In the genomic region with DNA sequence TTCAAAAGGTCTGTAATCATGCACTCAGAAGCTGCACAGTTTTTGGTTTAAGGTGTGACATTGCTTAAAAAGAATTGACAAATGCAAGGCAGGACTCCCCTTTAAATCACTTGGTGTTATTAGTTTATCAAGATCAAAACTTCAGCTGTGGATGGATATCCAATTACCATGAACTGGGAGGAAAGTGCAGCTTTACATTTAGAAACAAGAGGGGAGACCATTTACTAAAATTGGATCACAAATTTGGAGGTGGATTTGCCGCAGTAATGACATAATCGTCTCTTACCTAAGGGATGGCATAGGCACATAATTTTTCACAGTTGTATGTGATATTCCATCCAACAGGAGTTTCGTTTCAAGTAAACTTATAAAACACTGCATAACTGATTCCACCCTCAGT, we compare ENCODE assay signal across 38 cellular contexts.
"Had no signal": no experiment of that assay in that cellular context is flagged by ENCODE, and none has a peak within 500 bp of the region (broad histone marks: within the 10 kb centered on the region; RNA-seq: fewer than 3 reads in every experiment).

No MANE protein-coding gene starts in this region.

- FAIRE-seq: astrocyte, bronchial epithelial cell, TTC549 had no signal

- H3K4me1 Mint-ChIP-seq: activated B cell treated with CpG ODN at 0.5 μM for 24 hours; activated CD4-positive, alpha-beta T cell treated with anti-CD3 and anti-CD28 coated beads, Interleukin-2, amount 10 ng/mL, durations not matched to agents 24 days and 14 days; activated naive CD8-positive, alpha-beta T cell treated with anti-CD3 and anti-CD28 coated beads for 36 hours; activated T-helper 17 cell treated with anti-CD3 and anti-CD28 coated beads, Interleukin-2, amount 50 U/mL, for 72 hours; central memory CD8-positive, alpha-beta T cell had no signal

- H3K27ac ChIP-seq: adrenal gland, body of pancreas, brain microvascular endothelial cell, cardiac muscle cell, VCaP had no signal

- H3K27ac Mint-ChIP-seq: activated B cell treated with CpG ODN at 0.5 μM for 24 hours; activated CD4-positive, alpha-beta memory T cell treated with anti-CD3 and anti-CD28 coated beads for 36 hours; activated CD4-positive, alpha-beta T cell treated with anti-CD3 and anti-CD28 coated beads, Interleukin-2, amount 10 ng/mL, durations not matched to agents 24 days and 14 days; activated CD8-positive, alpha-beta T cell treated with anti-CD3 and anti-CD28 coated beads for 36 hours; activated naive CD4-positive, alpha-beta T cell treated with anti-CD3 and anti-CD28 coated beads for 36 hours; activated naive CD4-positive, alpha-beta T cell treated with anti-CD3 and anti-CD28 coated beads, Interleukin-2, amount 50 U/mL, for 72 hours; activated naive CD8-positive, alpha-beta T cell treated with anti-CD3 and anti-CD28 coated beads for 36 hours; activated T-cell treated with anti-CD3 and anti-CD28 coated beads, Interleukin-2, amount 50 U/mL, for 72 hours; activated T-helper 1 cell treated with anti-CD3 and anti-CD28 coated beads, Interleukin-12 subunit alpha, Interleukin-12 subunit beta, Interleukin-2, Interleukin-4 antibody, amounts not matched to agents 30 ng/mL and 10 ng/mL and 1 ng/mL, durations not matched to agents 14 hours and 24 hours and 36 hours; activated T-helper 17 cell treated with anti-CD3 and anti-CD28 coated beads, Interleukin-2, amount 50 U/mL, for 72 hours; T-helper 1 cell treated with Interleukin-12 subunit alpha and Interleukin-12 subunit beta and Interleukin-4 antibody, amounts not matched to agents 30 μg/mL and 1 μg/mL, for 36 hours; T-helper 2 cell treated with Interferon-gamma antibody and Interleukin-4, amounts not matched to agents 5 μg/mL and 100 μg/mL, for 36 hours had no signal

- DNase-seq: activated B cell treated with CpG ODN at 0.5 μM for 24 hours; activated CD4-positive, alpha-beta memory T cell treated with anti-CD3 and anti-CD28 coated beads for 36 hours; activated CD4-positive, alpha-beta T cell treated with anti-CD3 and anti-CD28 coated beads for 4 hours; activated CD4-positive, alpha-beta T cell treated with anti-CD3 and anti-CD28 coated beads, Interleukin-2, amount 10 ng/mL, durations not matched to agents 24 days and 14 days; activated CD4-positive, alpha-beta T cell treated with anti-CD3 and anti-CD28 coated beads, Interleukin-2, amount 50 U/mL, for 1 hour; activated CD4-positive, alpha-beta T cell treated with anti-CD3 and anti-CD28 coated beads, Interleukin-2, amount 50 U/mL, for 4 hours; activated CD4-positive, CD25-positive, alpha-beta regulatory T cell treated with anti-CD3 and anti-CD28 coated beads, Interleukin-2, amount 50 U/mL, for 72 hours; activated CD8-positive, alpha-beta memory T cell treated with anti-CD3 and anti-CD28 coated beads, Interleukin-2, amount 50 U/mL, for 4 hours; activated CD8-positive, alpha-beta T cell treated with anti-CD3 and anti-CD28 coated beads for 36 hours; activated effector memory CD4-positive, alpha-beta T cell treated with anti-CD3 and anti-CD28 coated beads, Interleukin-2, amount 50 U/mL, for 16 hours; activated gamma-delta T cell treated with Interleukin-2 at 50 U/mL for 16 hours; activated naive CD4-positive, alpha-beta T cell; activated naive CD4-positive, alpha-beta T cell treated with anti-CD3 and anti-CD28 coated beads for 36 hours; activated naive CD4-positive, alpha-beta T cell treated with anti-CD3 and anti-CD28 coated beads, Interleukin-2, amount 50 U/mL, for 16 hours; activated naive CD8-positive, alpha-beta T cell treated with anti-CD3 and anti-CD28 coated beads for 36 hours; activated T-cell treated with anti-CD3 and anti-CD28 coated beads for 4 hours; activated T-cell treated with anti-CD3 and anti-CD28 coated beads, Interleukin-2, amount 50 U/mL, for 1 hour; activated T-cell treated with anti-CD3 and anti-CD28 coated beads, Interleukin-2, amount 50 U/mL, for 4 hours; activated T-cell treated with anti-CD3 and anti-CD28 coated beads, Interleukin-2, amount 50 U/mL, for 72 hours; adrenal gland; amniotic stem cell; aorta; body of pancreas; brain microvascular endothelial cell; cerebellar nuclear complex; T-helper 2 cell; T-helper 9 cell had no signal

- H3K27me3 Mint-ChIP-seq: activated B cell treated with CpG ODN at 0.5 μM for 24 hours; activated CD4-positive, alpha-beta memory T cell treated with anti-CD3 and anti-CD28 coated beads for 36 hours; activated CD4-positive, alpha-beta T cell treated with anti-CD3 and anti-CD28 coated beads, Interleukin-2, amount 10 ng/mL, durations not matched to agents 24 days and 14 days; activated CD8-positive, alpha-beta T cell treated with anti-CD3 and anti-CD28 coated beads for 36 hours; activated naive CD8-positive, alpha-beta T cell treated with anti-CD3 and anti-CD28 coated beads for 36 hours; activated T-helper 17 cell treated with anti-CD3 and anti-CD28 coated beads, Interleukin-2, amount 50 U/mL, for 72 hours; central memory CD8-positive, alpha-beta T cell had no signal

- H3K36me3 Mint-ChIP-seq: activated CD4-positive, alpha-beta memory T cell treated with anti-CD3 and anti-CD28 coated beads for 36 hours; activated naive CD4-positive, alpha-beta T cell treated with anti-CD3 and anti-CD28 coated beads, Interleukin-2, amount 50 U/mL, for 72 hours; activated naive CD8-positive, alpha-beta T cell treated with anti-CD3 and anti-CD28 coated beads for 36 hours had no signal

- H3K27me3 ChIP-seq: adrenal gland, body of pancreas, brain microvascular endothelial cell, cardiac muscle cell had no signal

- H3K9me3 ChIP-seq: adrenal gland, body of pancreas had no signal

- H3K4me1 ChIP-seq: adrenal gland, body of pancreas had no signal

- H3K4me3 ChIP-seq: adrenal gland, body of pancreas, cardiac muscle cell had no signal

- H3K36me3 ChIP-seq: adrenal gland, brain microvascular endothelial cell, cardiac muscle cell had no signal

- H3K4me3 Mint-ChIP-seq: activated B cell treated with CpG ODN at 0.5 μM for 24 hours; activated CD4-positive, alpha-beta memory T cell treated with anti-CD3 and anti-CD28 coated beads for 36 hours; activated CD4-positive, alpha-beta T cell treated with anti-CD3 and anti-CD28 coated beads, Interleukin-2, amount 10 ng/mL, durations not matched to agents 24 days and 14 days; activated CD8-positive, alpha-beta T cell treated with anti-CD3 and anti-CD28 coated beads for 36 hours; activated naive CD4-positive, alpha-beta T cell treated with anti-CD3 and anti-CD28 coated beads for 36 hours; activated naive CD8-positive, alpha-beta T cell treated with anti-CD3 and anti-CD28 coated beads for 36 hours; activated T-cell treated with anti-CD3 and anti-CD28 coated beads, Interleukin-2, amount 50 U/mL, for 4 hours; activated T-cell treated with anti-CD3 and anti-CD28 coated beads, Interleukin-2, amount 50 U/mL, for 72 hours; activated T-helper 1 cell treated with anti-CD3 and anti-CD28 coated beads, Interleukin-12 subunit alpha, Interleukin-12 subunit beta, Interleukin-2, Interleukin-4 antibody, amounts not matched to agents 30 ng/mL and 10 ng/mL and 1 ng/mL, durations not matched to agents 14 hours and 24 hours and 36 hours; activated T-helper 17 cell treated with anti-CD3 and anti-CD28 coated beads, Interleukin-2, amount 50 U/mL, for 72 hours; central memory CD8-positive, alpha-beta T cell; T-helper 1 cell treated with Interleukin-12 subunit alpha and Interleukin-12 subunit beta and Interleukin-4 antibody, amounts not matched to agents 30 μg/mL and 1 μg/mL, for 36 hours; T-helper 2 cell treated with Interferon-gamma antibody and Interleukin-4, amounts not matched to agents 5 μg/mL and 100 μg/mL, for 36 hours had no signal

- H3K9me3 Mint-ChIP-seq: activated CD4-positive, alpha-beta T cell treated with anti-CD3 and anti-CD28 coated beads, Interleukin-2, amount 10 ng/mL, durations not matched to agents 24 days and 14 days; activated naive CD4-positive, alpha-beta T cell treated with anti-CD3 and anti-CD28 coated beads, Interleukin-2, amount 50 U/mL, for 72 hours; activated T-helper 1 cell treated with anti-CD3 and anti-CD28 coated beads, Interleukin-12 subunit alpha, Interleukin-12 subunit beta, Interleukin-2, Interleukin-4 antibody, amounts not matched to agents 30 ng/mL and 10 ng/mL and 1 ng/mL, durations not matched to agents 14 hours and 24 hours and 36 hours had no signal
